ENCODE assay signal across 8 cellular contexts in genomic region chr17:39199986-39200879, GRCh38. TPM values are rescaled to one million over a fixed set of nuclear protein-coding genes. Genes with fewer than 3 reads are reported as not detected.
DNase-seq lines count a peak whose midpoint lies in the region; ATAC-seq, FAIRE-seq and TF ChIP-seq lines count a peak whose summit lies in the region.

Gene RPL19, plus strand, starts transcription at chr17:39200283. Its CDS starts 62 bp downstream, at chr17:39200345.

- peaks cover 24% of the 10 kb centered on the region for H3F3A ChIP-seq in OCI-LY1 (ENCODE audit: insufficient read depth, low read length)

- no peaks in the 10 kb centered on the region for H4K20me1 ChIP-seq in OCI-LY1 (ENCODE audit: insufficient read depth, low read length)

- H3K4me2 ChIP-seq in OCI-LY1 (ENCODE audit: low read length): peak within 1 kb of the TSS; percentile 99

- no peak for TF ChIP-seq CTCF in OCI-LY1 (IDR thresholded peaks at IDR 0.05; ENCODE audit: low read length)

- H3K4me3 ChIP-seq in OCI-LY1 (ENCODE audit: low read depth, low read length, poor library complexity, severe bottlenecking) (peak within 1 kb of the TSS; percentile 98), mesodermal cell (ENCODE audit: extremely low read depth, insufficient read depth, low read length, poor library complexity, severe bottlenecking) (peak within 1 kb of the TSS; percentile 94)

- H3K36me3 ChIP-seq in OCI-LY1 (ENCODE audit: insufficient read depth, low read length) (peaks cover 49% of the 10 kb centered on the region), mesodermal cell (ENCODE audit: control insufficient read depth, insufficient read depth, low read length) (peaks cover 45% of the 10 kb centered on the region)

- peak; percentile 91 for DNase-seq in COR-L47 (lab: John Stamatoyannopoulos, UW)
- DNase-seq in HuH-7 (ENCODE audit: low spot score): peak; percentile 97
- DNase-seq in activated CD8-positive, alpha-beta memory T cell treated with anti-CD3 and anti-CD28 coated beads, Interleukin-2, amount 50 U/mL, for 24 hours (ENCODE audit: extremely low read depth): peak; percentile 82
- DNase-seq in stimulated activated CD8-positive, alpha-beta memory T cell treated with anti-CD3 and anti-CD28 coated beads, Interleukin-15, amount 100 ng/mL, for 24 hours (ENCODE audit: low read depth): peak; percentile 64

- H3K4me1 ChIP-seq in OCI-LY1 (ENCODE audit: insufficient read depth, low read length, severe bottlenecking) (peaks cover 56% of the 10 kb centered on the region), mesodermal cell (ENCODE audit: control insufficient read depth, insufficient read depth, low read length, poor library complexity, severe bottlenecking) (peaks cover 19% of the 10 kb centered on the region)

- no peaks in the 10 kb centered on the region for H3K9me2 ChIP-seq in OCI-LY1 (ENCODE audit: low read depth, low read length)

- H2AFZ ChIP-seq in OCI-LY1 (ENCODE audit: low read length): 0 out of 2 replicates have a peak within 1 kb of the TSS, but pooled peaks have one; percentile 44

- peaks cover 12% of the 10 kb centered on the region for H3K79me2 ChIP-seq in OCI-LY1 (ENCODE audit: insufficient read depth, low read length)

- FAIRE-seq in endometrium (lab: Jason Lieb, UNC): peak; percentile 93

- peak within 1 kb of the TSS; percentile 100 for H3K9ac ChIP-seq in OCI-LY1 (ENCODE audit: low read length)

- ATAC-seq in GM21390 (IDR thresholded peaks at IDR 0.05; ENCODE audit: unreplicated experiment): peak; percentile 53

- WGBS in mesodermal cell (ENCODE audit: insufficient coverage in 2 of 2), 2 experiments: 0% methylated on average over 42 to 43 of the region's 56 CpGs

- no peaks in the 10 kb centered on the region for H3K9me3 ChIP-seq in OCI-LY1 (ENCODE audit: low read length)
- no peaks in the 10 kb centered on the region for H3K9me3 ChIP-seq in mesodermal cell (ENCODE audit: control insufficient read depth, low read length)

- no peaks in the 10 kb centered on the region for H3K27me3 ChIP-seq in OCI-LY1 (ENCODE audit: insufficient read depth, low read length)

- H3K27ac ChIP-seq in OCI-LY1 (ENCODE audit: low read depth, low read length, poor library complexity, severe bottlenecking) (peak within 1 kb of the TSS; percentile 81), mesodermal cell (ENCODE audit: low read depth, low read length, severe bottlenecking) (peak within 1 kb of the TSS; percentile 99)

RNA-seq across cellular contexts. Expression of gene RPL19, which starts in this region (rescaled TPM):
- 2,740 TPM for polyA plus RNA-seq in mesodermal cell (2013, experiment 1 of 2)
- polyA plus RNA-seq in mesodermal cell (2013, experiment 2 of 2): 2,504 TPM

Comparison
In these comparisons a context has a peak if more than half of its experiments do, and no peak if none do; other contexts are left out.
1. Peak in every context shown above with its lines: DNase-seq, ATAC-seq, H3K4me3 ChIP-seq and H3K27ac ChIP-seq.